Comparison of ENCODE assay signal across 9 cellular contexts in genomic region chr1:53962395-53962794, GRCh38. TPM values are rescaled to one million over a fixed set of nuclear protein-coding genes. Genes with fewer than 3 reads are reported as not detected.
"Had no signal": no experiment of that assay in that cellular context is flagged by ENCODE, and none has a peak within 500 bp of the region (broad histone marks: within the 10 kb centered on the region; RNA-seq: fewer than 3 reads in every experiment).

No MANE protein-coding gene starts in this region.

- FAIRE-seq: G401.6, GM12878, GM12891, GM12892, GM18507, GM19239 had no signal

- ATAC-seq: GM12878 had no signal

- H3K4me3 ChIP-seq: GM12878 had no signal

- DNase-seq: GDM1, GF-D8 had no signal

RNA-seq across cellular contexts. Expression of gene LDLRAD1, which starts 55.6 kb away (rescaled TPM):
- total RNA-seq: G401, GM12878 had no signal
- polyA plus RNA-seq: GM12878 had no signal
